In genomic region chr1:55079651-55080050, GRCh38 we compare ENCODE assay signal across 20 cellular contexts. TPM values are rescaled to one million over a fixed set of nuclear protein-coding genes. Genes with fewer than 3 reads are reported as not detected.
DNase-seq lines count a peak whose midpoint lies in the region; ATAC-seq, FAIRE-seq and TF ChIP-seq lines count a peak whose summit lies in the region.
"Had no signal": no experiment of that assay in that cellular context is flagged by ENCODE, and none has a peak within 500 bp of the region (broad histone marks: within the 10 kb centered on the region; RNA-seq: fewer than 3 reads in every experiment).

No MANE protein-coding gene starts in this region.

- H3K4ac ChIP-seq in H1 (replicated peaks; ENCODE audit: insufficient read length, low read depth, low read length): no peak overlapping the region

- peaks cover 40% of the 10 kb centered on the region for H3K36me3 Mint-ChIP-seq in natural killer cell
- H3K36me3 Mint-ChIP-seq in natural killer cell treated with Interleukin-12 subunit alpha and Interleukin-12 subunit beta and Interleukin-15 and Interleukin-18, amount 100 ng/mL, for 72 hours: peaks cover 17% of the 10 kb centered on the region

- DNase-seq in natural killer cell (no peak), H54 (ENCODE audit: insufficient read length, low spot score) (no peak), H1 (ENCODE audit: low read depth in 1 of 2, low spot score in 2 of 2) (no peak), urothelium cell line (ENCODE audit: low spot score) (no peak), RKO (ENCODE audit: low spot score) (no peak), A673 (ENCODE audit: low spot score) (no peak)
- DNase-seq in natural killer cell treated with Interleukin-12 subunit alpha and Interleukin-12 subunit beta and Interleukin-15 and Interleukin-18, amount 100 ng/mL, for 72 hours (ENCODE audit: low spot score): no peak
- DNase-seq in activated CD4-positive, alpha-beta T cell treated with anti-CD3 and anti-CD28 coated beads for 4 hours: no peak
- DNase-seq: ACHN; BE2C; C1 segment of cervical spinal cord; Caco-2; CD4-positive, CD25-positive, alpha-beta regulatory T cell; GM23248; H9; KG1 had no signal

- no peak overlapping the region for H3K14ac ChIP-seq in H1 (ENCODE audit: insufficient read length)

- no peak overlapping the region for H2BK120ac ChIP-seq in H1 (replicated peaks; ENCODE audit: low read depth, low read length)

- H3K79me2 ChIP-seq in H1 (ENCODE audit: control insufficient read depth in 1 of 2, insufficient read depth in 2 of 2, low read length in 2 of 2): no peaks in the 10 kb centered on the region

- 92% methylated on average over 7 of the region's 7 CpGs; no CpG with 5 or more reads in 1 of the 2 experiments for WGBS in H1 (ENCODE audit: extremely low coverage in 1 of 2, insufficient coverage in 1 of 2, insufficient read length in 1 of 2, insufficient replicate concordance in 2 of 2, low coverage in 1 of 2, low lambda C conversion rate in 2 of 2, missing lambda C conversion rate in 1 of 2), 2 experiments

- H3K27me3 Mint-ChIP-seq in natural killer cell (ENCODE audit: low read depth in 2 of 2): no peaks in the 10 kb centered on the region
- H3K27me3 Mint-ChIP-seq in natural killer cell treated with Interleukin-12 subunit alpha and Interleukin-12 subunit beta and Interleukin-15 and Interleukin-18, amount 100 ng/mL, for 72 hours: no peaks in the 10 kb centered on the region
- H3K27me3 Mint-ChIP-seq: CD4-positive, CD25-positive, alpha-beta regulatory T cell had no signal

- no peak overlapping the region for H3K4me3 Mint-ChIP-seq in natural killer cell
- no peak overlapping the region for H3K4me3 Mint-ChIP-seq in natural killer cell treated with Interleukin-12 subunit alpha and Interleukin-12 subunit beta and Interleukin-15 and Interleukin-18, amount 100 ng/mL, for 72 hours
- H3K4me3 Mint-ChIP-seq: CD4-positive, CD25-positive, alpha-beta regulatory T cell; H9 had no signal

- intact Hi-C loops in natural killer cell (cut with micrococcal nuclease): no loop called here
- intact Hi-C loops in A673 (cut with micrococcal nuclease; ENCODE audit: unreplicated experiment): no loop called here

- H4K5ac ChIP-seq in H1 (ENCODE audit: insufficient read length, low read depth, low read length): no peak overlapping the region

- no peak for TF ChIP-seq RAD21 in H1 (IDR thresholded peaks at IDR 0.05 in 1 of 2, conservative IDR thresholded peaks at IDR 0.05 in 1 of 2; ENCODE audit: low read depth in 2 of 2, low read length in 2 of 2)

- H3K56ac ChIP-seq in H1 (replicated peaks; ENCODE audit: insufficient read length, low read depth, low read length): no peak overlapping the region

- no peak overlapping the region for H3K23ac ChIP-seq in H1 (ENCODE audit: insufficient read length)

- H2BK12ac ChIP-seq in H1 (ENCODE audit: low read depth, low read length): no peak overlapping the region

- no peak overlapping the region for H2BK15ac ChIP-seq in H1 (ENCODE audit: low read length)

- no peak for TF ChIP-seq CTCF in natural killer cell (IDR thresholded peaks at IDR 0.05)
- no peak for TF ChIP-seq CTCF in H1 (IDR thresholded peaks at IDR 0.05; ENCODE audit: control extremely low read depth in 1 of 3, insufficient read depth in 1 of 3, low read depth in 1 of 3, low read length in 3 of 3)
- TF ChIP-seq CTCF in A673 (conservative IDR thresholded peaks at IDR 0.05; ENCODE audit: low read depth, low read length): no peak

- no peaks in the 10 kb centered on the region for H4K20me1 ChIP-seq in H1 (replicated peaks in 1 of 2; ENCODE audit: control insufficient read depth in 1 of 2, insufficient read depth in 2 of 2, low read length in 2 of 2)

- FAIRE-seq in H54 (lab: Jason Lieb, UNC) (peak; percentile 20), H1 (lab: Jason Lieb, UNC) (no peak), urothelium cell line (lab: Jason Lieb, UNC) (peak; percentile 9)
- FAIRE-seq: D721Med, G401.6, HepG2 had no signal

- TF ChIP-seq EP300 in H1 (IDR thresholded peaks at IDR 0.05; ENCODE audit: borderline replicate concordance in 1 of 2, low read depth in 2 of 2, low read length in 2 of 2): no peak

- no peaks in the 10 kb centered on the region for H3K27me3 ChIP-seq in H1 (replicated peaks in 1 of 4; ENCODE audit: control insufficient read depth in 3 of 4, extremely low read depth in 1 of 4, insufficient read depth in 3 of 4, low read length in 3 of 4)
- no peaks in the 10 kb centered on the region for H3K27me3 ChIP-seq in A673 (replicated peaks; ENCODE audit: insufficient read depth, low read depth, low read length, poor library complexity)
- H3K27me3 ChIP-seq: BE2C had no signal

- no peaks in the 10 kb centered on the region for H3K79me1 ChIP-seq in H1 (ENCODE audit: low read depth, low read length)

- H4K91ac ChIP-seq in H1 (replicated peaks; ENCODE audit: insufficient read length, low read length): no peak overlapping the region

- peaks cover 5 to 66% (median 32%) of the 10 kb centered on the region in 4 experiments for H3K36me3 ChIP-seq in H1 (ENCODE audit: control insufficient read depth in 2 of 4, insufficient read depth in 4 of 4, low read length in 3 of 4)
- peaks cover 81% of the 10 kb centered on the region for H3K36me3 ChIP-seq in A673 (ENCODE audit: insufficient read depth, low read length, poor library complexity, severe bottlenecking)
- H3K36me3 ChIP-seq: BE2C had no signal

- H3K9me3 ChIP-seq in H1 (ENCODE audit: insufficient read depth in 2 of 2, low read depth in 1 of 2, low read length in 1 of 2) (no peaks in the 10 kb centered on the region; a peak in 1 of 4 replicates), A673 (ENCODE audit: low read depth, low read length, poor library complexity, severe bottlenecking) (no peaks in the 10 kb centered on the region)
- H3K9me3 ChIP-seq: BE2C, Caco-2 had no signal

- no peak overlapping the region; the same call in 1 of the 2 replicates for H2AK5ac ChIP-seq in H1 (ENCODE audit: low read depth, low read length)

- H4K8ac ChIP-seq in H1 (ENCODE audit: extremely low read depth, insufficient read depth, low read length): no peak overlapping the region

- no peak overlapping the region for H2AFZ ChIP-seq in H1 (ENCODE audit: low read length)
- H2AFZ ChIP-seq: GM23248 had no signal

- no peak overlapping the region for H3K9ac ChIP-seq in H1 (replicated peaks in 1 of 4; ENCODE audit: extremely low read depth in 1 of 4, low read depth in 3 of 4, low read length in 3 of 4)
- H3K9ac ChIP-seq: GM23248 had no signal

- H3K4me3 ChIP-seq in H1 (ENCODE audit: extremely low read depth in 1 of 4, insufficient read depth in 2 of 4, low read depth in 3 of 4, low read length in 4 of 4) (no peak overlapping the region), A673 (ENCODE audit: low read depth, low read length, poor library complexity, severe bottlenecking) (no peak overlapping the region)
- H3K4me3 ChIP-seq: GM23248 had no signal

- CTCF ChIA-PET in H1 (lab: Charles Lee; ENCODE audit: partially characterized antibody) (interaction anchor here (0.9 to 2.9 kb wide), 3 partner anchors 8 to 21 kb away, joined by 3 to 22 read pairs (median 3); no protein-coding TSS in a partner anchor), A673 (lab: Charles Lee) (interaction anchor here (0.7 kb wide), 1 partner anchor 8 kb away, joined by 4 read pairs; no protein-coding TSS in a partner anchor)

- no peaks in the 10 kb centered on the region for H3K9me3 Mint-ChIP-seq in natural killer cell
- H3K9me3 Mint-ChIP-seq in natural killer cell treated with Interleukin-12 subunit alpha and Interleukin-12 subunit beta and Interleukin-15 and Interleukin-18, amount 100 ng/mL, for 72 hours: no peaks in the 10 kb centered on the region
- H3K9me3 Mint-ChIP-seq: CD4-positive, CD25-positive, alpha-beta regulatory T cell; H9 had no signal

- H3K23me2 ChIP-seq in H1 (ENCODE audit: low read depth, low read length): no peaks in the 10 kb centered on the region

- no peak overlapping the region for H3K4me2 ChIP-seq in H1 (ENCODE audit: insufficient read depth in 1 of 2, low read depth in 2 of 2, low read length in 2 of 2)

- TF ChIP-seq POLR2A in H54 (IDR thresholded peaks at IDR 0.05; ENCODE audit: low read depth, low read length) (no peak), H1 (IDR thresholded peaks at IDR 0.05; ENCODE audit: control extremely low read depth in 1 of 2, low read depth in 2 of 2, low read length in 2 of 2) (no peak)

- H3K4me1 ChIP-seq in H1 (replicated peaks in 1 of 4; ENCODE audit: control insufficient read depth in 3 of 4, insufficient read depth in 4 of 4, low read length in 3 of 4) (no peaks in the 10 kb centered on the region; a peak in 1 of 7 replicates), A673 (ENCODE audit: insufficient read depth, low read length, poor library complexity, severe bottlenecking) (peaks cover 6% of the 10 kb centered on the region)
- H3K4me1 ChIP-seq: BE2C, Caco-2 had no signal

- no TSS peak for BruUV-seq in A673 (replicated peaks; lab: Mats Ljungman, UMichigan)

- no peak for ATAC-seq in natural killer cell
- ATAC-seq in natural killer cell treated with Interleukin-12 subunit alpha and Interleukin-12 subunit beta and Interleukin-15 and Interleukin-18, amount 100 ng/mL, for 72 hours: no peak
- ATAC-seq: HepG2 had no signal

- H2BK20ac ChIP-seq in H1 (ENCODE audit: low read length): no peak overlapping the region

- H2BK5ac ChIP-seq in H1 (ENCODE audit: low read depth, low read length): peak overlapping the region; percentile 48; the same call in 1 of the 2 replicates

- no peak overlapping the region for H3K18ac ChIP-seq in H1 (ENCODE audit: extremely low read depth, low read length)

- POLR2A ChIA-PET in H1 (lab: Charles Lee; ENCODE audit: partially characterized antibody): no interaction called here
- POLR2A ChIA-PET in A673 (lab: Charles Lee; ENCODE audit: low non-redundant PET): interaction anchor here (0.7 kb wide), 1 partner anchor 47 kb away, joined by 4 read pairs; no protein-coding TSS in a partner anchor

- peak overlapping the region; percentile 22 to 52 for H3K27ac Mint-ChIP-seq in natural killer cell
- H3K27ac Mint-ChIP-seq in natural killer cell treated with Interleukin-12 subunit alpha and Interleukin-12 subunit beta and Interleukin-15 and Interleukin-18, amount 100 ng/mL, for 72 hours: no peak overlapping the region
- H3K27ac Mint-ChIP-seq: H9 had no signal

- H3K4me1 Mint-ChIP-seq in natural killer cell: peaks cover 0 to 5% of the 10 kb centered on the region in 2 donors
- peaks cover 0 to 6% of the 10 kb centered on the region in 2 donors for H3K4me1 Mint-ChIP-seq in natural killer cell treated with Interleukin-12 subunit alpha and Interleukin-12 subunit beta and Interleukin-15 and Interleukin-18, amount 100 ng/mL, for 72 hours (ENCODE audit: low read depth in 2 of 2)
- H3K4me1 Mint-ChIP-seq: CD4-positive, CD25-positive, alpha-beta regulatory T cell had no signal

- H3K27ac ChIP-seq in H1 (ENCODE audit: low read depth, low read length) (no peak overlapping the region), A673 (ENCODE audit: low read depth, low read length, poor library complexity, severe bottlenecking) (no peak overlapping the region)
- H3K27ac ChIP-seq: GM23248 had no signal

RNA-seq across cellular contexts. Expression of gene PCSK9, which starts 40.3 kb away (rescaled TPM):
- not detected for total RNA-seq in natural killer cell
- total RNA-seq in natural killer cell treated with Interleukin-12 subunit alpha and Interleukin-12 subunit beta and Interleukin-15 and Interleukin-18, amount 100 ng/mL, for 72 hours: not detected
- 32.3 and 33.8 TPM in 2 replicates for total RNA-seq in H1 (2021; fragmentation: NEBNext Ultra II Directional; extraction: Animal tissue kit (Norgen Biotek cat#: 25700))
- polyA plus RNA-seq in H1 (2011; rRNA removed): 22.3 and 39.4 TPM in 2 replicates
- polyA plus RNA-seq in H1 (2011; cell fraction: cytosol; rRNA removed): 30.1 TPM
- polyA plus RNA-seq in H1 (2011; cell fraction: nucleus; rRNA removed): 56.2 TPM
- 20.6 to 29.9 TPM (median 28.3 TPM) in 4 replicates for polyA plus RNA-seq in H1 (2012, experiment 1 of 2)
- polyA plus RNA-seq in H1 (2012, experiment 2 of 2): 24.1 TPM
- 65.1 TPM for polyA plus RNA-seq in H1 (2013, experiment 1 of 2)
- 59.8 TPM for polyA plus RNA-seq in H1 (2013, experiment 2 of 2)
- polyA minus RNA-seq in H1 (2011; rRNA and poly(A)+ RNA removed): 14.4 and 15.8 TPM in 2 replicates
- 22.8 TPM for polyA minus RNA-seq in H1 (2011; cell fraction: cytosol; rRNA and poly(A)+ RNA removed)
- 18.1 TPM for polyA minus RNA-seq in H1 (2011; cell fraction: nucleus; rRNA and poly(A)+ RNA removed)
- total RNA-seq in A673 (2021): 38.9 and 41.9 TPM in 2 replicates
- total RNA-seq: A172; CD4-positive, CD25-positive, alpha-beta regulatory T cell had no signal
- polyA plus RNA-seq: CD4-positive, CD25-positive, alpha-beta regulatory T cell had no signal

Comparison
In these comparisons a context has a peak if more than half of its experiments do, and no peak if none do; other contexts are left out.
1. H3K27ac Mint-ChIP-seq: peak in natural killer cell (2 of 2); none in natural killer cell treated with Interleukin-12 subunit alpha and Interleukin-12 subunit beta and Interleukin-15 and Interleukin-18, amount 100 ng/mL, for 72 hours (0 of 2).
2. RNA of gene PCSK9, which starts 40.3 kb away (total RNA-seq): 38.9 to 41.9 TPM in A673 and 32.3 to 33.8 TPM in H1; not detected in natural killer cell and not detected in natural killer cell treated with Interleukin-12 subunit alpha and Interleukin-12 subunit beta and Interleukin-15 and Interleukin-18, amount 100 ng/mL, for 72 hours; every median in the first group is over 10 times any median in the second.